Comparison of ENCODE assay signal across 1 cellular context in the genomic region with DNA sequence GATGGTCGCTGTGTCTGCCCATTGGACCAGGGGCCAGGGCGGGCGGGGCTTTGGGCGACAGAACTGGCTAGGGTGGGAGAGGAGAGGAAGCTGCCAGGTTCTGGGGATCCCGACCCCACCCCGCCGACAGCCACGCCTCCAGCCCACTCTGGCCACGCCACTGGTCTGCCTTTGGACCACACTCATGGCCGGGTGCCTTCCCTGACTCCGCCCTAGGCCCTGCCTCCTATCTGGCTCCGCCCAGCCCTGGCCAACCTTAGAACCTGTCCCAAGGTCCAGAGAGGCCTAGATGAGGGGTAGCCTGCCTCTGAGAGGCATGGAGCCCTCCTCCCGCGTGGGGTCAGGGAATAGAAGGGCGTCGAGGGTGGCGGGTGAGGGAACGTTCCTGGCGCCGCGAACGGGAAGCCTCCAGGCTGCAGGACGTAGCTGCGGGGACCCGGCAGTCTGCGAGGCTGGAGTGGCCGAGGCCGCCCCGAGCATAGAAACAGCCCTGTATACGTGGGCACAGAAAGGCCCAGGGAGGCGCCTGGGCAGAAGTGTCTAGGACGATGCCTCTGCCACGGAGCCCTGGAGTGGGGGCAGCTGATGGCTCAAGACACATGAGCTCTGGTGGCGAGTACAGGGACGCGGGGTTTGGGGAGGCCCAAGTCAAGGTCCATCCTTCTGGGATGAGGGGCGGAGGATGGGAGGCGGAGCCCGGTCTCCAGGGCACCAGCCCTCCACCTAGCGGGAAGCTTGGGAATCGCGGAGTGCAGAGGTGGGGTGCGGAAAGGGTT.
TF ChIP-seq lines count a peak whose summit lies in the region.

No MANE protein-coding gene starts in this region.

TF ChIP-seq in HepG2, 621 proteins besides CTCF, POLR2A, EP300 and RAD21 (continued from another document):
- TF ChIP-seq, protein P1, sequence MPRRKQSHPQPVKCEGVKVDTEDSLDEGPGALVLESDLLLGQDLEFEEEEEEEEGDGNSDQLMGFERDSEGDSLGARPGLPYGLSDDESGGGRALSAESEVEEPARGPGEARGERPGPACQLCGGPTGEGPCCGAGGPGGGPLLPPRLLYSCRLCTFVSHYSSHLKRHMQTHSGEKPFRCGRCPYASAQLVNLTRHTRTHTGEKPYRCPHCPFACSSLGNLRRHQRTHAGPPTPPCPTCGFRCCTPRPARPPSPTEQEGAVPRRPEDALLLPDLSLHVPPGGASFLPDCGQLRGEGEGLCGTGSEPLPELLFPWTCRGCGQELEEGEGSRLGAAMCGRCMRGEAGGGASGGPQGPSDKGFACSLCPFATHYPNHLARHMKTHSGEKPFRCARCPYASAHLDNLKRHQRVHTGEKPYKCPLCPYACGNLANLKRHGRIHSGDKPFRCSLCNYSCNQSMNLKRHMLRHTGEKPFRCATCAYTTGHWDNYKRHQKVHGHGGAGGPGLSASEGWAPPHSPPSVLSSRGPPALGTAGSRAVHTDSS (CRISPR knock-in tag; conservative IDR thresholded peaks at IDR 0.05): no peak
- TF ChIP-seq JUN (CRISPR knock-in tag; IDR thresholded peaks at IDR 0.05) (peak; percentile 60; the same call in 1 of the 2 replicates), FOXM1 (CRISPR knock-in tag; IDR thresholded peaks at IDR 0.05) (no peak), MLX (CRISPR knock-in tag; IDR thresholded peaks at IDR 0.05) (no peak)
